ENCODE assay signal across 27 cellular contexts in the genomic region with DNA sequence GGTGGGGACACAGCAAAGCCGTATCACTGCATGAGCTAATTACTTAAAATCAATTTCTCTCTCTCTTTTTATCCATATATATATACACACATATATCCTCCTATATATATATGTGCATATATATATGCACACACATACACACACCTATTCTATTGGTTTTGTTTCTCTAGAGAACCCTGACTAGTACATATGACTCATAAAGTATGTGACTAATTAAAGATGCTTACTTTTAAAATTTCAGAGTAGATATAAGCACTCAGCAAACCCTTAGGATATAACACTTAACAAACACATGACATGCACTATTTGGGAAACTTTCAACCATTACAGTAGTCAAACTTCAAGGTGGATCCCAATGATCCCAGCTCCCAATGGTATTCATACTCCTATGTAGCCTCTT.
"Had no signal": no experiment of that assay in that cellular context is flagged by ENCODE, and none has a peak within 500 bp of the region (broad histone marks: within the 10 kb centered on the region; RNA-seq: fewer than 3 reads in every experiment).

No MANE protein-coding gene starts in this region.

- H3K27me3 Mint-ChIP-seq: progenitor cell of endocrine pancreas; stimulated activated naive B cell treated with anti-CD40 and anti-IgM and Interleukin-4, amounts not matched to agents 10 μg/mL and 1 μg/mL and 100 μg/mL, for 72 hours; stimulated activated naive CD8-positive, alpha-beta T cell treated with anti-CD3 and anti-CD28 coated beads, Interleukin-15, Interleukin-2, amounts not matched to agents 100 ng/mL and 50 ng/mL, for 24 hours had no signal

- H3K4me3 ChIP-seq: neural progenitor cell, ovary, psoas muscle, right lobe of liver, sigmoid colon, stomach, thoracic aorta, thyroid gland, tibial nerve, upper lobe of left lung, vagina had no signal

- H3K4me1 ChIP-seq: parathyroid adenoma, psoas muscle, right lobe of liver, sigmoid colon, stomach, thyroid gland, tibial nerve, upper lobe of left lung, vagina had no signal

- H3K4me3 Mint-ChIP-seq: nephron; neural progenitor cell; stimulated activated effector memory CD8-positive, alpha-beta T cell treated with anti-CD3 and anti-CD28 coated beads, Interleukin-12 subunit alpha, Interleukin-12 subunit beta, amount 100 ng/mL, for 72 hours; stimulated activated naive B cell treated with anti-CD40 and anti-IgM and Interleukin-4, amounts not matched to agents 10 μg/mL and 1 μg/mL and 100 μg/mL, for 72 hours; stimulated activated naive CD8-positive, alpha-beta T cell treated with anti-CD3 and anti-CD28 coated beads, Interleukin-15, Interleukin-2, amounts not matched to agents 100 ng/mL and 50 ng/mL, for 24 hours had no signal

- H3K27me3 ChIP-seq: neural progenitor cell, ovary, right lobe of liver, sigmoid colon, stomach, thyroid gland, tibial nerve, upper lobe of left lung, vagina had no signal

- H3K27ac ChIP-seq: neural progenitor cell, ovary, parathyroid adenoma, psoas muscle, right lobe of liver, sigmoid colon, stomach, thoracic aorta, thyroid gland, tibial nerve, upper lobe of left lung, vagina had no signal

- ATAC-seq: psoas muscle; right cardiac atrium; right lobe of liver; stimulated activated effector memory CD8-positive, alpha-beta T cell treated with anti-CD3 and anti-CD28 coated beads, Interleukin-12 subunit alpha, Interleukin-12 subunit beta, amount 100 ng/mL, for 72 hours; stimulated activated naive B cell treated with anti-CD40 and anti-IgM and Interleukin-4, amounts not matched to agents 10 μg/mL and 1 μg/mL and 100 μg/mL, for 72 hours had no signal

- DNase-seq: occipital lobe; ovary; posterior cingulate gyrus; psoas muscle; right cardiac atrium; right lobe of liver; sigmoid colon; small intestine; stimulated activated CD4-positive, alpha-beta T cell treated with anti-CD3 and anti-CD28 coated beads, Interleukin-15, amount 100 ng/mL, for 24 hours; stimulated activated CD4-positive, alpha-beta T cell treated with anti-CD3 and anti-CD28 coated beads, Interleukin-2, amount 100 ng/mL, for 24 hours; stimulated activated CD4-positive, alpha-beta T cell treated with anti-CD3 and anti-CD28 coated beads, Interleukin-2, amount 100 ng/mL, for 48 hours; stimulated activated CD4-positive, alpha-beta T cell treated with anti-CD3 and anti-CD28 coated beads, Interleukin-4, amount 100 ng/mL, for 24 hours; stimulated activated naive B cell treated with anti-CD40 and anti-IgM and Interleukin-4, amounts not matched to agents 10 μg/mL and 1 μg/mL and 100 μg/mL, for 72 hours; stimulated activated naive CD4-positive, alpha-beta T cell treated with Interleukin-2 at 50 U/mL for 16 hours; stomach; thyroid gland; trophoblast cell; upper lobe of left lung had no signal

- H3K36me3 Mint-ChIP-seq: stimulated activated effector memory CD8-positive, alpha-beta T cell treated with anti-CD3 and anti-CD28 coated beads, Interleukin-12 subunit alpha, Interleukin-12 subunit beta, amount 100 ng/mL, for 72 hours had no signal

- H3K4me1 Mint-ChIP-seq: nephron; stimulated activated effector memory CD8-positive, alpha-beta T cell treated with anti-CD3 and anti-CD28 coated beads, Interleukin-12 subunit alpha, Interleukin-12 subunit beta, amount 100 ng/mL, for 72 hours; stimulated activated naive B cell treated with anti-CD40 and anti-IgM and Interleukin-4, amounts not matched to agents 10 μg/mL and 1 μg/mL and 100 μg/mL, for 72 hours had no signal

- H3K27ac Mint-ChIP-seq: nephron; neural progenitor cell; progenitor cell of endocrine pancreas; stimulated activated effector memory CD8-positive, alpha-beta T cell treated with anti-CD3 and anti-CD28 coated beads, Interleukin-12 subunit alpha, Interleukin-12 subunit beta, amount 100 ng/mL, for 72 hours; stimulated activated naive B cell treated with anti-CD40 and anti-IgM and Interleukin-4, amounts not matched to agents 10 μg/mL and 1 μg/mL and 100 μg/mL, for 72 hours; stimulated activated naive CD8-positive, alpha-beta T cell treated with anti-CD3 and anti-CD28 coated beads, Interleukin-15, Interleukin-2, amounts not matched to agents 100 ng/mL and 50 ng/mL, for 24 hours had no signal
